In the genomic region with DNA sequence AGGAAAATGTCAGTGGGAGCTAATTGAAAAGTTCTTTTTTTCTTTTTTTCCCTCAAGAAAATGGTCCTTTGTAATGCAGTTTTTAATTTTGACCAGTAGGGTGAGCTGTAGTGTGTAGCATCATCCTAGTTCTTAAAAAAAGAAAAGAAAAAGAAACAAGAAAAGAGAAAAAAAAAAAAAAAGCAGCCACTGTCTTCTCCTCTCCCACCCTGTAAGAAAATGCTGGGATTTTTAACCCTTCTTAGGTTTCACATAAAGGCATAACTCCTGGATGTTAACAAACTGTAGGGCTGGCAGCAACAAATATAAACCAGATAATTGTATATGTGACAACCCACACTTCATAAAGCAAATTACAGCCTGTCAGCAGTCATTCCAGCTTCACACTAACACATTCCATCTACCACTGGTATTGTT, we compare ENCODE assay signal across 8 cellular contexts.
DNase-seq lines count a peak whose midpoint lies in the region; ATAC-seq and TF ChIP-seq lines count a peak whose summit lies in the region.

No MANE protein-coding gene starts in this region.

- H3K36me3 Mint-ChIP-seq in activated naive CD4-positive, alpha-beta T cell treated with anti-CD3 and anti-CD28 coated beads for 36 hours (ENCODE audit: low read depth): peaks cover 2% of the 10 kb centered on the region

- peaks cover 8% of the 10 kb centered on the region for H3K4me1 Mint-ChIP-seq in activated naive CD4-positive, alpha-beta T cell treated with anti-CD3 and anti-CD28 coated beads for 36 hours (ENCODE audit: low read depth)

- DNase-seq in NCI-H2196 (lab: John Stamatoyannopoulos, UW; ENCODE audit: unreplicated experiment) (peak; percentile 20), NCI-H2196 treated with DMSO at 0.1 percent for 48 hours (lab: John Stamatoyannopoulos, UW; ENCODE audit: unreplicated experiment) (no peak), NCI-H146 (lab: John Stamatoyannopoulos, UW) (peak; percentile 25), brain microvascular endothelial cell (no peak), lung (ENCODE audit: low spot score) (no peak), NCI-H187 (lab: John Stamatoyannopoulos, UW) (no peak)
- DNase-seq in activated naive CD4-positive, alpha-beta T cell treated with anti-CD3 and anti-CD28 coated beads for 36 hours: no peak

- TF ChIP-seq CTCF in brain microvascular endothelial cell (IDR thresholded peaks at IDR 0.05; ENCODE audit: low read depth, low read length, missing control alignments) (peak; percentile 58), lung (IDR thresholded peaks at IDR 0.05; ENCODE audit: control extremely low read depth, extremely low read depth) (peak; percentile 50)

- in situ Hi-C loops in brain microvascular endothelial cell (cut with HindIII; ENCODE audit: low pct_ligation_motif_present, low sequenced_read_pairs): no loop called here

- H3K9me3 ChIP-seq in lung (ENCODE audit: control insufficient read depth in 2 of 2, insufficient read depth in 1 of 2, low read length in 1 of 2): peaks cover 0 to 3% of the 10 kb centered on the region in 2 donors

- peaks cover 2% of the 10 kb centered on the region for H3K9me3 Mint-ChIP-seq in activated naive CD4-positive, alpha-beta T cell treated with anti-CD3 and anti-CD28 coated beads for 36 hours

- H3K4me3 Mint-ChIP-seq in activated naive CD4-positive, alpha-beta T cell treated with anti-CD3 and anti-CD28 coated beads for 36 hours: no peak overlapping the region

- H3K36me3 ChIP-seq in brain microvascular endothelial cell (replicated peaks): no peaks in the 10 kb centered on the region
- no peaks in the 10 kb centered on the region for H3K36me3 ChIP-seq in lung (ENCODE audit: control insufficient read depth in 2 of 2, insufficient read depth in 2 of 2, low read length in 2 of 2)

- no peaks in the 10 kb centered on the region for H3K27me3 Mint-ChIP-seq in activated naive CD4-positive, alpha-beta T cell treated with anti-CD3 and anti-CD28 coated beads for 36 hours (ENCODE audit: low read depth)

- H3K4me3 ChIP-seq in brain microvascular endothelial cell (ENCODE audit: low read depth, low read length) (no peak overlapping the region), lung (no peak overlapping the region)

- H3K4me1 ChIP-seq in lung (ENCODE audit: control insufficient read depth in 2 of 2, insufficient read depth in 2 of 2, low read length in 2 of 2): no peaks in the 10 kb centered on the region

- H3K27me3 ChIP-seq in brain microvascular endothelial cell (replicated peaks): peaks cover 42% of the 10 kb centered on the region
- H3K27me3 ChIP-seq in lung (ENCODE audit: control insufficient read depth, insufficient read depth): no peaks in the 10 kb centered on the region

- no peak overlapping the region for H3K27ac Mint-ChIP-seq in activated naive CD4-positive, alpha-beta T cell treated with anti-CD3 and anti-CD28 coated beads for 36 hours

- CTCF ChIA-PET in activated naive CD4-positive, alpha-beta T cell treated with anti-CD3 and anti-CD28 coated beads for 36 hours (lab: Charles Lee): interaction anchor here (0.6 to 3.4 kb wide), 46 partner anchors 11 to 1330 kb away, joined by 3 to 24 read pairs (median 4); no protein-coding TSS in a partner anchor

- intact Hi-C loops in activated naive CD4-positive, alpha-beta T cell treated with anti-CD3 and anti-CD28 coated beads for 36 hours (cut with micrococcal nuclease): loop anchor here (1.0 kb wide), 1 partner anchor 105 kb away; no protein-coding TSS in a partner anchor

- ATAC-seq in lung (ENCODE audit: insufficient read depth, low FRiP score) (no peak), HG03460 (IDR thresholded peaks at IDR 0.05; ENCODE audit: unreplicated experiment) (no peak)

- H3K27ac ChIP-seq in brain microvascular endothelial cell (no peak overlapping the region), lung (ENCODE audit: low read depth in 1 of 2, low read length in 1 of 2) (no peak overlapping the region)

Comparison
In these comparisons a context has a peak if more than half of its experiments do, and no peak if none do; other contexts are left out.
1. DNase-seq: peak in NCI-H2196 (single experiment) and NCI-H146 (single experiment); none in NCI-H2196 treated with DMSO at 0.1 percent for 48 hours (single experiment), brain microvascular endothelial cell (single experiment), lung (single experiment), activated naive CD4-positive, alpha-beta T cell treated with anti-CD3 and anti-CD28 coated beads for 36 hours (single experiment) and NCI-H187 (0 of 2).